Comparison of ENCODE assay signal across 14 cellular contexts in genomic region chr2:160288324-160288723, GRCh38.
DNase-seq lines count a peak whose midpoint lies in the region; ATAC-seq and TF ChIP-seq lines count a peak whose summit lies in the region.
"Had no signal": no experiment of that assay in that cellular context is flagged by ENCODE, and none has a peak within 500 bp of the region (broad histone marks: within the 10 kb centered on the region; RNA-seq: fewer than 3 reads in every experiment).

No MANE protein-coding gene starts in this region.

- H3K9me3 ChIP-seq in adipocyte (ENCODE audit: control insufficient read depth, low read length) (no peaks in the 10 kb centered on the region), heart right ventricle (no peaks in the 10 kb centered on the region), skeletal muscle tissue (ENCODE audit: control insufficient read depth in 3 of 3, low read length in 3 of 3) (no peaks in the 10 kb centered on the region)

- H3K27ac Mint-ChIP-seq in activated CD4-positive, alpha-beta T cell treated with anti-CD3 and anti-CD28 coated beads for 36 hours, result peak overlapping the region; percentile 42
- no peak overlapping the region for H3K27ac Mint-ChIP-seq in activated CD4-positive, alpha-beta T cell treated with anti-CD3 and anti-CD28 coated beads, Interleukin-2, amount 10 ng/mL, durations not matched to agents 7 days and 5 days
- H3K27ac Mint-ChIP-seq: activated CD4-positive, alpha-beta memory T cell treated with anti-CD3 and anti-CD28 coated beads for 36 hours; memory B cell; T-helper 1 cell treated with Interleukin-12 subunit alpha and Interleukin-12 subunit beta and Interleukin-4 antibody, amounts not matched to agents 30 μg/mL and 1 μg/mL, for 36 hours had no signal

- H3K9ac ChIP-seq in adipocyte (ENCODE audit: low read length) (peak overlapping the region; percentile 0), skeletal muscle tissue (ENCODE audit: low read depth in 1 of 3, low read length in 3 of 3) (no peak overlapping the region)

- H3K9me3 Mint-ChIP-seq in activated CD4-positive, alpha-beta T cell treated with anti-CD3 and anti-CD28 coated beads for 36 hours (ENCODE audit: low read depth), result no peaks in the 10 kb centered on the region
- no peaks in the 10 kb centered on the region for H3K9me3 Mint-ChIP-seq in activated CD4-positive, alpha-beta T cell treated with anti-CD3 and anti-CD28 coated beads, Interleukin-2, amount 10 ng/mL, durations not matched to agents 7 days and 5 days
- H3K9me3 Mint-ChIP-seq: activated CD4-positive, alpha-beta memory T cell treated with anti-CD3 and anti-CD28 coated beads for 36 hours; memory B cell; T-helper 1 cell treated with Interleukin-12 subunit alpha and Interleukin-12 subunit beta and Interleukin-4 antibody, amounts not matched to agents 30 μg/mL and 1 μg/mL, for 36 hours had no signal

- POLR2A ChIA-PET in activated CD4-positive, alpha-beta T cell treated with anti-CD3 and anti-CD28 coated beads for 36 hours (lab: Charles Lee), result no interaction called here
- POLR2A ChIA-PET in activated CD4-positive, alpha-beta T cell treated with anti-CD3 and anti-CD28 coated beads, Interleukin-2, amount 10 ng/mL, durations not matched to agents 7 days and 5 days (lab: Charles Lee), result no interaction called here

- no peak for TF ChIP-seq CTCF in heart right ventricle (IDR thresholded peaks at IDR 0.05)

- no peak for ATAC-seq in activated CD4-positive, alpha-beta T cell treated with anti-CD3 and anti-CD28 coated beads for 36 hours
- ATAC-seq in heart right ventricle, result peak in 4 of 8 donors; percentile 33 to 64 (median 48)

- H3K4me1 Mint-ChIP-seq in activated CD4-positive, alpha-beta T cell treated with anti-CD3 and anti-CD28 coated beads for 36 hours, result peaks cover 36% of the 10 kb centered on the region
- peaks cover 5% of the 10 kb centered on the region for H3K4me1 Mint-ChIP-seq in activated CD4-positive, alpha-beta T cell treated with anti-CD3 and anti-CD28 coated beads, Interleukin-2, amount 10 ng/mL, durations not matched to agents 7 days and 5 days
- H3K4me1 Mint-ChIP-seq: memory B cell had no signal

- no peaks in the 10 kb centered on the region for H3K27me3 ChIP-seq in adipocyte (replicated peaks; ENCODE audit: control insufficient read depth, insufficient read depth, low read length)
- H3K27me3 ChIP-seq in heart right ventricle, result no peaks in the 10 kb centered on the region
- H3K27me3 ChIP-seq in skeletal muscle tissue (ENCODE audit: control insufficient read depth in 3 of 3, insufficient read depth in 3 of 3, low read length in 3 of 3), result no peaks in the 10 kb centered on the region

- peaks cover 38% of the 10 kb centered on the region for H3K36me3 Mint-ChIP-seq in activated CD4-positive, alpha-beta T cell treated with anti-CD3 and anti-CD28 coated beads for 36 hours (ENCODE audit: low read depth)
- H3K36me3 Mint-ChIP-seq in activated CD4-positive, alpha-beta T cell treated with anti-CD3 and anti-CD28 coated beads, Interleukin-2, amount 10 ng/mL, durations not matched to agents 7 days and 5 days (ENCODE audit: low read depth), result peaks cover 70% of the 10 kb centered on the region

- H3K4me1 ChIP-seq in adipocyte (ENCODE audit: control insufficient read depth, insufficient read depth, low read length), result peaks cover 54% of the 10 kb centered on the region
- H3K4me1 ChIP-seq in heart right ventricle, result peaks cover 7 to 70% (median 59%) of the 10 kb centered on the region in 9 donors
- peaks cover 18 to 22% (median 21%) of the 10 kb centered on the region in 3 donors for H3K4me1 ChIP-seq in skeletal muscle tissue (ENCODE audit: control insufficient read depth in 3 of 3, insufficient read depth in 3 of 3, low read length in 3 of 3)

- H3K36me3 ChIP-seq in adipocyte (ENCODE audit: control insufficient read depth, insufficient read depth, low read length, severe bottlenecking), result peaks cover 56% of the 10 kb centered on the region
- peaks cover 0 to 88% (median 35%) of the 10 kb centered on the region in 9 donors for H3K36me3 ChIP-seq in heart right ventricle
- peaks cover 5 to 13% (median 9%) of the 10 kb centered on the region in 3 donors for H3K36me3 ChIP-seq in skeletal muscle tissue (ENCODE audit: control insufficient read depth in 3 of 3, insufficient read depth in 3 of 3, low read length in 3 of 3)

- H3K4me3 ChIP-seq in adipocyte (ENCODE audit: low read length) (no peak overlapping the region), heart right ventricle (no peak overlapping the region), skeletal muscle tissue (ENCODE audit: low read length in 3 of 3) (no peak overlapping the region)

- WGBS in heart right ventricle, 2 donors, result 32 to 51% methylated on average over 2 of the region's 2 CpGs

- no peaks in the 10 kb centered on the region for H3K27me3 Mint-ChIP-seq in activated CD4-positive, alpha-beta T cell treated with anti-CD3 and anti-CD28 coated beads for 36 hours
- no peaks in the 10 kb centered on the region for H3K27me3 Mint-ChIP-seq in activated CD4-positive, alpha-beta T cell treated with anti-CD3 and anti-CD28 coated beads, Interleukin-2, amount 10 ng/mL, durations not matched to agents 7 days and 5 days
- H3K27me3 Mint-ChIP-seq: activated CD4-positive, alpha-beta memory T cell treated with anti-CD3 and anti-CD28 coated beads for 36 hours; memory B cell had no signal

- CTCF ChIA-PET in activated CD4-positive, alpha-beta T cell treated with anti-CD3 and anti-CD28 coated beads for 36 hours (lab: Charles Lee), result no interaction called here
- CTCF ChIA-PET in activated CD4-positive, alpha-beta T cell treated with anti-CD3 and anti-CD28 coated beads, Interleukin-2, amount 10 ng/mL, durations not matched to agents 7 days and 5 days (lab: Charles Lee), result no interaction called here

- H3K27ac ChIP-seq in heart right ventricle (peak overlapping the region in 8 of 10 donors; percentile 17 to 67 (median 38)), skeletal muscle tissue (ENCODE audit: low read depth, low read length) (peak overlapping the region; percentile 16)
- H3K27ac ChIP-seq: 22Rv1 had no signal

- DNase-seq in activated CD4-positive, alpha-beta T cell treated with anti-CD3 and anti-CD28 coated beads for 36 hours, result no peak
- no peak for DNase-seq in activated CD4-positive, alpha-beta T cell treated with anti-CD3 and anti-CD28 coated beads, Interleukin-2, amount 10 ng/mL, durations not matched to agents 7 days and 5 days
- no peak for DNase-seq in adipocyte (ENCODE audit: low read depth)
- DNase-seq in heart right ventricle, result no peak
- DNase-seq in GM19238 (ENCODE audit: insufficient read length, low spot score), result no peak
- DNase-seq in T-helper 9 cell, result no peak
- no peak for DNase-seq in GF-D8 (lab: John Stamatoyannopoulos, UW)
- DNase-seq: activated CD4-positive, alpha-beta memory T cell treated with anti-CD3 and anti-CD28 coated beads for 36 hours; activated naive CD4-positive, alpha-beta T cell treated with anti-CD3 and anti-CD28 coated beads, Interleukin-2, amount 50 U/mL, for 16 hours; MM.1S had no signal

- H3K4me3 Mint-ChIP-seq in activated CD4-positive, alpha-beta T cell treated with anti-CD3 and anti-CD28 coated beads for 36 hours, result no peak overlapping the region
- H3K4me3 Mint-ChIP-seq in activated CD4-positive, alpha-beta T cell treated with anti-CD3 and anti-CD28 coated beads, Interleukin-2, amount 10 ng/mL, durations not matched to agents 7 days and 5 days, result no peak overlapping the region
- H3K4me3 Mint-ChIP-seq: activated CD4-positive, alpha-beta memory T cell treated with anti-CD3 and anti-CD28 coated beads for 36 hours; memory B cell; T-helper 1 cell treated with Interleukin-12 subunit alpha and Interleukin-12 subunit beta and Interleukin-4 antibody, amounts not matched to agents 30 μg/mL and 1 μg/mL, for 36 hours had no signal

- intact Hi-C loops in activated CD4-positive, alpha-beta T cell treated with anti-CD3 and anti-CD28 coated beads for 36 hours (cut with DNase I, micrococcal nuclease), result no loop called here
- intact Hi-C loops in heart right ventricle (cut with DNase I), result no loop called here
